In the genomic region with DNA sequence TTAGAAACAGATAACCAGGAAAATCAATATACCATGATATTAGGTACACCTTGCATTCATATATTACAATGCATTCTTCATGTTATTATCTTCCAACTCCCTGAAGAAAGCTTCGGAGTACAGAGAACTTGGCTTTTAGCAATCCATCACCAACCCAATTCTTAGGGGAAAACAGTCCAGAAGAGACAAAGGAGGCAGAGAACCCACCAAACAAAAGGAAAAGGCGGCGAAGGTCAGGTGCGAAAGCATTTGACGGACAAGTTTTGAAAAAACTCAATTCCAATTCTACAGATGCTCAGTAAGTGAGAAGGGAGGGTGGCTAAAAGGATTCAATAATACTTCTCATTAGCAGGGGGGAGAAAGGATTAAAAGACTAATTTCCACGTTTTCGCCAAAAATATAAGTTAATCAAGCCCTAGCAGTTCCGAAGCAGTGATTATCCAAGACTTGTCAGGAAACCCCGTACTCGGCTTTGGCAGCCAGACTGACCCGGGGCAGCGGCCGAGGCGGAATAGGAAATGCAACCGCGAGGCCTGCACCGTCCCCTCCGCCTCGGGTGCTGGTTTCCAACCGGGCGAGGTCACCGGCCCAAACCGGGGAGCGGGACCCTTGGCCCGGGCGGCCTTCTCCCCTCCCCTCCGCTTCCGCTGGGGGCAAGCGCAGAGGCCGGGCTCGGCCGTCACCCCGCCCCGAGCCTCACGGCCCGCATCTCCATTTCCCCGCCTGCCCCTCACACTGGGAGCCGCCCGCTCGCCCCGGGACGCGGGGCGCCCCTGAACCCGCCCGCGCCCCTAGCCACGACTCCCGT, we compare ENCODE assay signal across 7 cellular contexts. TPM values are rescaled to one million over a fixed set of nuclear protein-coding genes. Genes with fewer than 3 reads are reported as not detected.
DNase-seq lines count a peak whose midpoint lies in the region; ATAC-seq and TF ChIP-seq lines count a peak whose summit lies in the region.

No MANE protein-coding gene starts in this region.

- peaks cover 7% of the 10 kb centered on the region for H3K4me1 ChIP-seq in thymus (ENCODE audit: control insufficient read depth, insufficient read depth, low read length)

- H3F3A ChIP-seq in neural cell (ENCODE audit: insufficient read depth, low read length, poor library complexity, severe bottlenecking), result peaks cover 8% of the 10 kb centered on the region

- H3K79me2 ChIP-seq in neural cell (replicated peaks; ENCODE audit: insufficient read depth, low read length), result peaks cover 52% of the 10 kb centered on the region

- H3K4me2 ChIP-seq in neural cell (ENCODE audit: low read length), result peak overlapping the region; percentile 87

- H3K4me3 Mint-ChIP-seq in activated T-helper 17 cell treated with anti-CD3 and anti-CD28 coated beads, Interleukin-2, amount 50 U/mL, for 72 hours, result peak overlapping the region; percentile 99

- H3K9me2 ChIP-seq in neural cell (ENCODE audit: insufficient read depth, low read length), result no peaks in the 10 kb centered on the region

- no peaks in the 10 kb centered on the region for H3K9me3 Mint-ChIP-seq in activated T-helper 17 cell treated with anti-CD3 and anti-CD28 coated beads, Interleukin-2, amount 50 U/mL, for 72 hours

- under 1% methylated on average over 49 of the region's 49 CpGs for WGBS in thymus

- peak; percentile 42 for DNase-seq in NCI-H69 (lab: John Stamatoyannopoulos, UW)
- peak; percentile 19 for DNase-seq in fibroblast of the aortic adventitia (ENCODE audit: low read depth)

- peak overlapping the region; percentile 95 for H3K27ac Mint-ChIP-seq in activated T-helper 17 cell treated with anti-CD3 and anti-CD28 coated beads, Interleukin-2, amount 50 U/mL, for 72 hours

- no peaks in the 10 kb centered on the region for H4K20me1 ChIP-seq in neural cell (ENCODE audit: insufficient read depth)

- TF ChIP-seq EP300 in neural cell (conservative IDR thresholded peaks at IDR 0.05; ENCODE audit: poor library complexity, severe bottlenecking), result no peak

- H2AFZ ChIP-seq in neural cell (ENCODE audit: low read depth, low read length), result peak overlapping the region; percentile 43

- peaks cover 41% of the 10 kb centered on the region for H3K36me3 Mint-ChIP-seq in activated T-helper 17 cell treated with anti-CD3 and anti-CD28 coated beads, Interleukin-2, amount 50 U/mL, for 72 hours (ENCODE audit: low read depth)

- no peaks in the 10 kb centered on the region for H3K9me3 ChIP-seq in neural cell (ENCODE audit: low read length)
- H3K9me3 ChIP-seq in thymus (ENCODE audit: control insufficient read depth), result no peaks in the 10 kb centered on the region

- TF ChIP-seq RAD21 in neural cell (conservative IDR thresholded peaks at IDR 0.05), result no peak

- peaks cover 48% of the 10 kb centered on the region for H3K4me1 Mint-ChIP-seq in activated T-helper 17 cell treated with anti-CD3 and anti-CD28 coated beads, Interleukin-2, amount 50 U/mL, for 72 hours

- H3K4me3 ChIP-seq in fibroblast of the aortic adventitia (ENCODE audit: low read depth, low read length) (peak overlapping the region; percentile 93), neural cell (ENCODE audit: low read length) (peak overlapping the region; percentile 97), thymus (ENCODE audit: low read length) (peak overlapping the region; percentile 67)

- TF ChIP-seq CTCF in fibroblast of the aortic adventitia (IDR thresholded peaks at IDR 0.05; ENCODE audit: insufficient read depth, low read length) (no peak), neural cell (IDR thresholded peaks at IDR 0.05; ENCODE audit: poor library complexity, severe bottlenecking) (no peak)

- H3K36me3 ChIP-seq in neural cell (ENCODE audit: insufficient read depth, low read length), result no peaks in the 10 kb centered on the region
- peaks cover 3% of the 10 kb centered on the region for H3K36me3 ChIP-seq in thymus (ENCODE audit: control insufficient read depth, insufficient read depth)

- no peaks in the 10 kb centered on the region for H3K27me3 Mint-ChIP-seq in activated T-helper 17 cell treated with anti-CD3 and anti-CD28 coated beads, Interleukin-2, amount 50 U/mL, for 72 hours

- peak overlapping the region; percentile 96 for H3K27ac ChIP-seq in neural cell (ENCODE audit: low read length)
- peak overlapping the region; percentile 99 for H3K27ac ChIP-seq in thymus (ENCODE audit: low read depth)

- H3K27me3 ChIP-seq in neural cell (ENCODE audit: insufficient read depth, low read depth, low read length) (no peaks in the 10 kb centered on the region), thymus (ENCODE audit: control insufficient read depth, insufficient read depth) (no peaks in the 10 kb centered on the region)

- peak overlapping the region; percentile 98 for H3K9ac ChIP-seq in neural cell (ENCODE audit: low read length)

- ATAC-seq in GM18502 (IDR thresholded peaks at IDR 0.05; ENCODE audit: poor library complexity, unreplicated experiment) (peak; percentile 34), HG02642 (IDR thresholded peaks at IDR 0.05; ENCODE audit: poor library complexity, unreplicated experiment) (peak; percentile 27)
- peak; percentile 41 for ATAC-seq in activated T-helper 17 cell treated with anti-CD3 and anti-CD28 coated beads, Interleukin-2, amount 50 U/mL, for 72 hours (replicated peaks)

TF ChIP-seq in neural cell, 6 proteins besides CTCF, POLR2A, EP300 and RAD21:
- TF ChIP-seq TAF1 (IDR thresholded peaks at IDR 0.05; ENCODE audit: low read depth), result peak; percentile 46
- no peak for TF ChIP-seq EZH2 (IDR thresholded peaks at IDR 0.05; ENCODE audit: borderline replicate concordance, insufficient read depth, low read length, poor library complexity, severe bottlenecking)
- no peak for TF ChIP-seq SMC3 (conservative IDR thresholded peaks at IDR 0.05; ENCODE audit: poor library complexity)
TF ChIP-seq in neural cell: peak in this region for 1.

RNA-seq across cellular contexts. Expression of a gene that starts 0.7 kb away (rescaled TPM):
- total RNA-seq in activated T-helper 17 cell treated with anti-CD3 and anti-CD28 coated beads, Interleukin-2, amount 50 U/mL, for 72 hours, result 100 to 1,000 TPM; 190 to 266 TPM
- total RNA-seq in fibroblast of the aortic adventitia (ENCODE audit: low replicate concordance), result 482 and 610 TPM in 2 replicates
- polyA plus RNA-seq in neural cell (318 and 352 TPM in 2 replicates), thymus (139 TPM)
- 516 and 517 TPM in 2 replicates for polyA minus RNA-seq in neural cell

Comparison
In these comparisons a context has a peak if more than half of its experiments do, and no peak if none do; other contexts are left out.
1. Peak in every context shown above with its lines: DNase-seq, ATAC-seq, H3K4me3 ChIP-seq and H3K27ac ChIP-seq.